In the genomic region with DNA sequence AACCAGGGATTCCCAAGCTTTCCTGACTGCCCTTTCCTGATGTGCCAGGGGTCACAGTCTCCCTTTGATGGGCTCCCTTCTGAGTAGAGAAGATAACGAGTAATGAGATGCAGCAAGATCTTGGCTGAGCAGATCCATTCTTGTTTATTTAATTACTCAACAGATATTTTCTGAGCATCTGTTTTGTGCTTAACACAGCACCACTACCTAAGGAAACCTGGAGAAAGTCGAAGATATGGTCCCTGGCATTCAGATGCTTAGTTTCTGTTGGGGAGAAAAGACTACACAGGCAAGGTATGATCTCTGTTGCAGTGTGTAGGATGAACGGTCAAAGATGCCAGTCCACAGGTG, we compare ENCODE assay signal across 10 cellular contexts. TPM values are rescaled to one million over a fixed set of nuclear protein-coding genes. Genes with fewer than 3 reads are reported as not detected.
A peak's percentile ranks its signal among the peaks of the same experiment; 100 is the strongest.
DNase-seq lines count a peak whose midpoint lies in the region; ATAC-seq and TF ChIP-seq lines count a peak whose summit lies in the region.
"Had no signal": no experiment of that assay in that cellular context is flagged by ENCODE, and none has a peak within 500 bp of the region (broad histone marks: within the 10 kb centered on the region; RNA-seq: fewer than 3 reads in every experiment).

No MANE protein-coding gene starts in this region.

- no peak for ATAC-seq in HG03045 (IDR thresholded peaks at IDR 0.05; ENCODE audit: unreplicated experiment)
- ATAC-seq in GM18520 (IDR thresholded peaks at IDR 0.05; ENCODE audit: unreplicated experiment), result no peak
- ATAC-seq: activated T-helper 17 cell treated with anti-CD3 and anti-CD28 coated beads, Interleukin-2, amount 50 U/mL, for 72 hours had no signal

- POLR2A ChIA-PET in CD4-positive, alpha-beta memory T cell (lab: Charles Lee; ENCODE audit: partially characterized antibody), result interaction anchor here (1.0 kb wide), 1 partner anchor 29 kb away, joined by 3 read pairs; no protein-coding TSS in a partner anchor

- peaks cover 3 to 10% (median 6%) of the 10 kb centered on the region in 4 donors for H3K4me1 Mint-ChIP-seq in CD4-positive, alpha-beta memory T cell

- peaks cover 17% of the 10 kb centered on the region for H3K4me1 ChIP-seq in CD4-positive, alpha-beta memory T cell (ENCODE audit: insufficient read depth, low read length)
- H3K4me1 ChIP-seq in SJSA1 (replicated peaks), result peaks cover 67% of the 10 kb centered on the region

- DNase-seq in CD4-positive, alpha-beta memory T cell, result no peak
- DNase-seq in SJSA1 (ENCODE audit: low read depth in 1 of 2, low spot score in 2 of 2) (no peak), foreskin fibroblast (peak in 1 of 2 donors; percentile 44), retinal pigment epithelial cell (ENCODE audit: low read depth) (no peak), islet precursor cell (no peak), cerebellum (ENCODE audit: low spot score) (no peak)
- DNase-seq: MG63 had no signal

- no peaks in the 10 kb centered on the region for H3K9me3 Mint-ChIP-seq in CD4-positive, alpha-beta memory T cell
- H3K9me3 Mint-ChIP-seq: activated T-helper 17 cell treated with anti-CD3 and anti-CD28 coated beads, Interleukin-2, amount 50 U/mL, for 72 hours had no signal

- TF ChIP-seq CTCF in foreskin fibroblast (IDR thresholded peaks at IDR 0.05; ENCODE audit: low read depth, low read length) (no peak), retinal pigment epithelial cell (conservative IDR thresholded peaks at IDR 0.05; ENCODE audit: low read depth, low read length) (no peak)

- H3K4me3 Mint-ChIP-seq in CD4-positive, alpha-beta memory T cell, result peak overlapping the region in 1 of 8 donors; percentile 29
- H3K4me3 Mint-ChIP-seq: activated T-helper 17 cell treated with anti-CD3 and anti-CD28 coated beads, Interleukin-2, amount 50 U/mL, for 72 hours had no signal

- no peak overlapping the region for H3K4me3 ChIP-seq in CD4-positive, alpha-beta memory T cell (ENCODE audit: low read length in 2 of 2)
- peak overlapping the region; percentile 87; the same call in 1 of the 2 replicates for H3K4me3 ChIP-seq in SJSA1
- peak overlapping the region; percentile 18 to 76 for H3K4me3 ChIP-seq in foreskin fibroblast (ENCODE audit: low read depth in 1 of 2, low read length in 2 of 2)
- peak overlapping the region; percentile 89 for H3K4me3 ChIP-seq in retinal pigment epithelial cell (ENCODE audit: low read length)

- H3K36me3 Mint-ChIP-seq in CD4-positive, alpha-beta memory T cell, result no peaks in the 10 kb centered on the region

- H3K9me3 ChIP-seq in CD4-positive, alpha-beta memory T cell (ENCODE audit: control insufficient read depth in 1 of 2, low read length in 2 of 2), result no peaks in the 10 kb centered on the region
- H3K9me3 ChIP-seq in SJSA1 (replicated peaks), result no peaks in the 10 kb centered on the region
- H3K9me3 ChIP-seq: MG63 had no signal

- H3K27me3 Mint-ChIP-seq in CD4-positive, alpha-beta memory T cell, result no peaks in the 10 kb centered on the region
- H3K27me3 Mint-ChIP-seq: activated T-helper 17 cell treated with anti-CD3 and anti-CD28 coated beads, Interleukin-2, amount 50 U/mL, for 72 hours had no signal

- CTCF ChIA-PET in CD4-positive, alpha-beta memory T cell (lab: Charles Lee; ENCODE audit: partially characterized antibody), result interaction anchor here (2.0 to 38.6 kb wide), 3 partner anchors 7 to 99 kb away, joined by 4 to 1070 read pairs (median 395); partner anchors contain the start of genes AJUBA and CDH24

- peak overlapping the region in 4 of 7 donors; percentile 1 to 61 (median 4) for H3K27ac Mint-ChIP-seq in CD4-positive, alpha-beta memory T cell

- no peak overlapping the region for H3K27ac ChIP-seq in CD4-positive, alpha-beta memory T cell (ENCODE audit: low read depth, low read length)
- peak overlapping the region; percentile 62 for H3K27ac ChIP-seq in SJSA1

- H3K27me3 ChIP-seq in CD4-positive, alpha-beta memory T cell (ENCODE audit: insufficient read depth, low read length), result no peaks in the 10 kb centered on the region
- H3K27me3 ChIP-seq in SJSA1 (replicated peaks), result no peaks in the 10 kb centered on the region
- H3K27me3 ChIP-seq: MG63 had no signal

- no peaks in the 10 kb centered on the region for H3K36me3 ChIP-seq in CD4-positive, alpha-beta memory T cell (ENCODE audit: insufficient read depth, low read length)
- peaks cover 83% of the 10 kb centered on the region for H3K36me3 ChIP-seq in SJSA1

- intact Hi-C loops in CD4-positive, alpha-beta memory T cell (cut with micrococcal nuclease), result no loop called here

RNA-seq across cellular contexts. Expression of gene AJUBA, which starts 3.9 kb away (rescaled TPM):
- 1 to 10 TPM; 2.8 to 3.9 TPM for total RNA-seq in CD4-positive, alpha-beta memory T cell
- polyA plus RNA-seq in CD4-positive, alpha-beta memory T cell, result 1 to 10 TPM in 1 of 2 donors, under 1 TPM in 1; 0.30 to 1.3 TPM
- total RNA-seq in SJSA1 (2014; rRNA removed; shearing (Covaris generic)), result 116 and 125 TPM in 2 replicates
- 7.4 TPM for total RNA-seq in cerebellum

RNA-seq across cellular contexts. Expression of gene HAUS4, which starts 21.6 kb away (rescaled TPM):
- total RNA-seq in CD4-positive, alpha-beta memory T cell, result 10 to 100 TPM; 32.6 to 35.7 TPM
- polyA plus RNA-seq in CD4-positive, alpha-beta memory T cell, result 10 to 100 TPM; 29.1 to 31.3 TPM
- total RNA-seq in SJSA1 (2014; rRNA removed; shearing (Covaris generic)), result 37.3 and 39.5 TPM in 2 replicates
- total RNA-seq in cerebellum, result 25.0 TPM

RNA-seq across cellular contexts. Expression of gene C14orf93, which starts 31.5 kb away (rescaled TPM):
- 10 to 100 TPM; 13.2 to 13.3 TPM for total RNA-seq in CD4-positive, alpha-beta memory T cell
- polyA plus RNA-seq in CD4-positive, alpha-beta memory T cell, result 1 to 10 TPM; 6.0 to 7.9 TPM
- 3.2 and 6.5 TPM in 2 replicates for total RNA-seq in SJSA1 (2014; rRNA removed; shearing (Covaris generic))
- total RNA-seq in cerebellum, result 5.2 TPM

RNA-seq across cellular contexts. Expression of gene PRMT5, which starts 49.3 kb away (rescaled TPM):
- total RNA-seq in CD4-positive, alpha-beta memory T cell, result 10 to 100 TPM; 25.8 to 30.5 TPM
- polyA plus RNA-seq in CD4-positive, alpha-beta memory T cell, result 10 to 100 TPM; 50.6 to 65.1 TPM
- 43.9 and 67.8 TPM in 2 replicates for total RNA-seq in SJSA1 (2014; rRNA removed; shearing (Covaris generic))
- total RNA-seq in cerebellum, result 48.2 TPM

RNA-seq across cellular contexts. Expression of gene PSMB5, which starts 56.2 kb away (rescaled TPM):
- total RNA-seq in CD4-positive, alpha-beta memory T cell, result 10 to 100 TPM; 31.4 to 33.6 TPM
- 10 to 100 TPM; 52.9 to 56.6 TPM for polyA plus RNA-seq in CD4-positive, alpha-beta memory T cell
- 226 and 255 TPM in 2 replicates for total RNA-seq in SJSA1 (2014; rRNA removed; shearing (Covaris generic))
- total RNA-seq in cerebellum, result 74.6 TPM

Comparison
In these comparisons a context has a peak if more than half of its experiments do, and no peak if none do; other contexts are left out.
1. H3K4me3 ChIP-seq: peak in SJSA1 (single experiment), foreskin fibroblast (2 of 2) and retinal pigment epithelial cell (single experiment); none in CD4-positive, alpha-beta memory T cell (0 of 2).
2. RNA of gene AJUBA, which starts 3.9 kb away (total RNA-seq): 116 to 125 TPM in SJSA1; 7.4 TPM in cerebellum (single experiment) and 2.8 to 3.9 TPM in CD4-positive, alpha-beta memory T cell; every median in the first group is over 10 times any median in the second.